ENCODE assay signal across 8 cellular contexts in genomic region chr19:40604647-40605200, GRCh38. TPM values are rescaled to one million over a fixed set of nuclear protein-coding genes. Genes with fewer than 3 reads are reported as not detected.
A peak's percentile ranks its signal among the peaks of the same experiment; 100 is the strongest.
DNase-seq lines count a peak whose midpoint lies in the region; ATAC-seq, FAIRE-seq and TF ChIP-seq lines count a peak whose summit lies in the region.

No MANE protein-coding gene starts in this region.

- intact Hi-C loops in GM12878 (cut with micrococcal nuclease; ENCODE audit: unreplicated experiment) = no loop called here

- ATAC-seq in GM12878 (no peak), GM21526 (IDR thresholded peaks at IDR 0.05; ENCODE audit: low FRiP score, unreplicated experiment) (no peak)

- CTCF ChIA-PET in GM12878 (lab: Yijun Ruan, JAX) = interaction anchor here (0.7 to 6.0 kb wide), 16 partner anchors 9 to 256 kb away, joined by 3 to 106 read pairs (median 4); partner anchors contain the start of genes C19orf47 and PLD3

- TF ChIP-seq RAD21 in GM12878 (IDR thresholded peaks at IDR 0.05; ENCODE audit: insufficient read depth, low read depth, low read length) = no peak

- H3K36me3 ChIP-seq in ACC112 (ENCODE audit: insufficient read depth, low read length) (no peaks in the 10 kb centered on the region), GM12878 (ENCODE audit: control insufficient read depth in 2 of 2, insufficient read depth in 2 of 2, low read length in 1 of 2) (no peaks in the 10 kb centered on the region), mucosa of rectum (ENCODE audit: control insufficient read depth in 2 of 2, insufficient read depth in 2 of 2, low read length in 2 of 2) (no peaks in the 10 kb centered on the region)

- DNase-seq in HUDEP-2 (lab: John Stamatoyannopoulos, UW; ENCODE audit: unreplicated experiment in 76 of 76) (peak in 69 of 76 experiments; percentile 22 to 97 (median 60)), GM12878 (ENCODE audit: low read depth, low spot score) (no peak), cortex of kidney (lab: John Stamatoyannopoulos, UW) (no peak), GM19238 (ENCODE audit: insufficient read length, low spot score) (no peak), GM03348 (ENCODE audit: low spot score) (no peak)

- 45% methylated on average over 27 of the region's 27 CpGs for WGBS in GM12878 (ENCODE audit: insufficient coverage, insufficient replicate concordance, low lambda C conversion rate, missing lambda C conversion rate)

- no peak for FAIRE-seq in GM12878 (lab: Jason Lieb, UNC)

- H3K4me2 ChIP-seq in GM12878 (ENCODE audit: control insufficient read depth, insufficient read depth) = peak overlapping the region; percentile 94

- POLR2A ChIA-PET in GM12878 (lab: Charles Lee) = interaction anchor here (1.1 to 3.8 kb wide), 4 partner anchors 10 to 256 kb away, joined by 3 to 24 read pairs (median 6); partner anchors contain the start of genes C19orf47 and PLD3

- no peaks in the 10 kb centered on the region for H3K79me2 ChIP-seq in ACC112 (ENCODE audit: control insufficient read depth, insufficient read depth, low read length, unreplicated experiment)
- no peaks in the 10 kb centered on the region for H3K79me2 ChIP-seq in GM12878 (ENCODE audit: control insufficient read depth, insufficient read depth, low read length)

- peak overlapping the region; percentile 55 for H3K4me3 ChIP-seq in ACC112 (ENCODE audit: low read depth, low read length)
- H3K4me3 ChIP-seq in GM12878 = peak overlapping the region; percentile 71; the same call in 1 of the 2 replicates
- H3K4me3 ChIP-seq in mucosa of rectum (ENCODE audit: low read length in 2 of 2) = peak overlapping the region; percentile 74 to 80

- H3K9ac ChIP-seq in GM12878 (ENCODE audit: control insufficient read depth, insufficient read depth, low read length) (no peak overlapping the region), mucosa of rectum (ENCODE audit: low read depth in 1 of 2, low read length in 2 of 2) (peak overlapping the region; percentile 76 to 86)

- H4K20me1 ChIP-seq in GM12878 (ENCODE audit: control insufficient read depth, insufficient read depth) = no peaks in the 10 kb centered on the region

- no peaks in the 10 kb centered on the region for H3K9me3 ChIP-seq in GM12878 (replicated peaks; ENCODE audit: control insufficient read depth, insufficient read depth, low read length)
- no peaks in the 10 kb centered on the region for H3K9me3 ChIP-seq in mucosa of rectum (ENCODE audit: control insufficient read depth in 2 of 2, low read length in 2 of 2)

- no TSS peak for BruUV-seq in GM12878 (replicated peaks; lab: Mats Ljungman, UMichigan)

- H2AFZ ChIP-seq in ACC112 (ENCODE audit: low read length, unreplicated experiment) (no peak overlapping the region), GM12878 (ENCODE audit: control insufficient read depth, low read depth, low read length) (peak overlapping the region; percentile 26)

- H3K27me3 ChIP-seq in ACC112 (ENCODE audit: insufficient read depth, low read length) (peaks cover 5% of the 10 kb centered on the region; the same call in 1 of the 2 replicates), GM12878 (replicated peaks in 1 of 2; ENCODE audit: control insufficient read depth in 2 of 2, insufficient read depth in 2 of 2, low read length in 1 of 2) (peaks cover 7 to 8% of the 10 kb centered on the region in 2 experiments), mucosa of rectum (ENCODE audit: control insufficient read depth in 2 of 2, insufficient read depth in 2 of 2, low read length in 2 of 2) (peaks cover 6 to 8% of the 10 kb centered on the region in 2 donors)

- H3K27ac ChIP-seq in ACC112 (ENCODE audit: low read depth, low read length) (no peak overlapping the region), GM12878 (ENCODE audit: control insufficient read depth, insufficient read depth) (no peak overlapping the region), mucosa of rectum (ENCODE audit: low read depth in 2 of 2, low read length in 2 of 2) (peak overlapping the region; percentile 97)

- TF ChIP-seq POLR2A in GM12878 (IDR thresholded peaks at IDR 0.05; ENCODE audit: low read depth, low read length) = no peak

- TF ChIP-seq CTCF in GM12878 (IDR thresholded peaks at IDR 0.05 in 2 of 3, conservative IDR thresholded peaks at IDR 0.05 in 1 of 3; ENCODE audit: control insufficient read depth in 2 of 3, extremely low read depth in 1 of 3, insufficient read depth in 1 of 3, low read depth in 3 of 3, low read length in 3 of 3) = no peak

- RAD21 ChIA-PET in GM12878 (lab: Charles Lee; ENCODE audit: unreplicated experiment) = interaction anchor here (0.5 to 4.2 kb wide), 8 partner anchors 8 to 300 kb away, joined by 3 to 49 read pairs (median 4); partner anchors contain the start of gene BLVRB

- H3K4me1 ChIP-seq in ACC112 (ENCODE audit: control insufficient read depth, insufficient read depth, low read length, unreplicated experiment) (peaks cover 8% of the 10 kb centered on the region), GM12878 (ENCODE audit: control insufficient read depth, insufficient read depth, low read length) (peaks cover 24% of the 10 kb centered on the region), mucosa of rectum (ENCODE audit: control insufficient read depth in 2 of 2, insufficient read depth in 2 of 2, low read length in 2 of 2) (peaks cover 71 to 73% of the 10 kb centered on the region in 2 donors)

- SMC1A ChIA-PET in GM12878 (lab: Charles Lee; ENCODE audit: uncharacterized antibody, unreplicated experiment) = interaction anchor here (0.7 to 5.3 kb wide), 4 partner anchors 29 to 299 kb away, joined by 3 to 35 read pairs (median 5); no protein-coding TSS in a partner anchor

- in situ Hi-C loops in GM12878 (cut with MboI) = loop anchor here (10.0 kb wide), 1 partner anchor 300 kb away; no protein-coding TSS in a partner anchor

- no peak for TF ChIP-seq EP300 in GM12878 (IDR thresholded peaks at IDR 0.05; ENCODE audit: borderline replicate concordance in 1 of 2, control insufficient read depth in 1 of 2, low read depth in 2 of 2, low read length in 2 of 2)

TF ChIP-seq in GM12878, 131 proteins besides CTCF, POLR2A, EP300 and RAD21:
- TF ChIP-seq MYB (IDR thresholded peaks at IDR 0.05; ENCODE audit: borderline replicate concordance, low read depth, low read length) (no peak), IRF4 (IDR thresholded peaks at IDR 0.05; ENCODE audit: low read depth, low read length) (no peak)

RNA-seq across cellular contexts. Expression of gene LTBP4, which starts 3.6 kb away (rescaled TPM):
- total RNA-seq in GM12878 (2013; cell fraction: nucleolus; rRNA removed) = 26.9 and 32.3 TPM in 2 replicates
- total RNA-seq in GM12878 (2014; rRNA removed) (6.6 and 8.5 TPM in 2 replicates), GM12878 (2014; rRNA removed; fragmentation: Illumina TruSeq; extraction: Trizol) (3.1 and 3.7 TPM in 2 replicates), GM12878 (2021) (34.6 and 35.9 TPM in 2 replicates)
- polyA plus RNA-seq in GM12878 (2011; ENCODE audit: low read depth) = 29.6 TPM
- polyA plus RNA-seq in GM12878 (2011; rRNA removed) (1.5 and 2.7 TPM in 2 replicates), GM12878 (2014; fragmentation: Illumina TruSeq; extraction: Trizol) (2.6 and 5.9 TPM in 2 replicates), GM12878 (2014; fragmentation: Nextera tagmentation; extraction: Ambion mirVana) (under 1 TPM in 1 of 2 experiments, not detected in 1; 0.09 TPM), GM12878 (2014; rRNA removed) (21.8 and 23.5 TPM in 2 replicates), GM12878 (2016; fragmentation: Nextera tagmentation; extraction: Ambion mirVana) (1 to 10 TPM; 8.8 to 9.5 TPM)
- polyA plus RNA-seq in GM12878 (2011; cell fraction: cytosol; rRNA removed) = 4.9 and 5.7 TPM in 2 replicates
- polyA plus RNA-seq in GM12878 (2011; cell fraction: nucleus; rRNA removed) = 24.7 and 25.2 TPM in 2 replicates
- polyA plus RNA-seq in GM12878 (2012) = 38.1 and 69.0 TPM in 2 replicates
- 1.5 and 7.1 TPM in 2 replicates for polyA minus RNA-seq in GM12878 (2011; rRNA and poly(A)+ RNA removed)
- polyA minus RNA-seq in GM12878 (2011; cell fraction: cytosol; rRNA and poly(A)+ RNA removed) = 14.1 and 19.4 TPM in 2 replicates
- 3.0 and 6.6 TPM in 2 replicates for polyA minus RNA-seq in GM12878 (2011; cell fraction: nucleus; rRNA and poly(A)+ RNA removed)

RNA-seq across cellular contexts. Expression of gene SHKBP1, which starts 28.1 kb away (rescaled TPM):
- 26.1 and 35.1 TPM in 2 replicates for total RNA-seq in GM12878 (2013; cell fraction: nucleolus; rRNA removed)
- total RNA-seq in GM12878 (2014; rRNA removed) = 60.8 and 79.0 TPM in 2 replicates
- total RNA-seq in GM12878 (2014; rRNA removed; fragmentation: Illumina TruSeq; extraction: Trizol) = 22.9 and 26.0 TPM in 2 replicates
- 111 and 115 TPM in 2 replicates for total RNA-seq in GM12878 (2021)
- polyA plus RNA-seq in GM12878 (2011; ENCODE audit: low read depth) = 43.8 TPM
- 17.5 and 38.8 TPM in 2 replicates for polyA plus RNA-seq in GM12878 (2011; rRNA removed)
- 59.2 and 80.0 TPM in 2 replicates for polyA plus RNA-seq in GM12878 (2011; cell fraction: cytosol; rRNA removed)
- polyA plus RNA-seq in GM12878 (2011; cell fraction: nucleus; rRNA removed) = 155 and 167 TPM in 2 replicates
- 84.1 and 89.2 TPM in 2 replicates for polyA plus RNA-seq in GM12878 (2012)
- polyA plus RNA-seq in GM12878 (2014; fragmentation: Illumina TruSeq; extraction: Trizol) = 30.6 and 55.0 TPM in 2 replicates
- 10 to 100 TPM in 1 of 2 experiments, 1 to 10 TPM in 1; 2.3 to 15.1 TPM for polyA plus RNA-seq in GM12878 (2014; fragmentation: Nextera tagmentation; extraction: Ambion mirVana)
- 96.3 and 111 TPM in 2 replicates for polyA plus RNA-seq in GM12878 (2014; rRNA removed)
- polyA plus RNA-seq in GM12878 (2016; fragmentation: Nextera tagmentation; extraction: Ambion mirVana) = 100 to 1,000 TPM; 112 to 123 TPM
- 47.3 and 87.5 TPM in 2 replicates for polyA minus RNA-seq in GM12878 (2011; rRNA and poly(A)+ RNA removed)
- polyA minus RNA-seq in GM12878 (2011; cell fraction: cytosol; rRNA and poly(A)+ RNA removed) = 89.1 and 95.6 TPM in 2 replicates
- 33.5 and 51.2 TPM in 2 replicates for polyA minus RNA-seq in GM12878 (2011; cell fraction: nucleus; rRNA and poly(A)+ RNA removed)

Comparison
In these comparisons a context has a peak if more than half of its experiments do, and no peak if none do; other contexts are left out.
1. H3K27ac ChIP-seq: peak in mucosa of rectum (2 of 2); none in ACC112 (single experiment) and GM12878 (single experiment).
2. DNase-seq: peak in HUDEP-2 (69 of 76); none in GM12878 (single experiment), cortex of kidney (single experiment), GM19238 (single experiment) and GM03348 (single experiment).
3. Peak in every context shown above with its lines, with median percentiles within 50 percentile points of each other: H3K4me3 ChIP-seq.